ENCODE assay signal across 1 cellular context in the genomic region with DNA sequence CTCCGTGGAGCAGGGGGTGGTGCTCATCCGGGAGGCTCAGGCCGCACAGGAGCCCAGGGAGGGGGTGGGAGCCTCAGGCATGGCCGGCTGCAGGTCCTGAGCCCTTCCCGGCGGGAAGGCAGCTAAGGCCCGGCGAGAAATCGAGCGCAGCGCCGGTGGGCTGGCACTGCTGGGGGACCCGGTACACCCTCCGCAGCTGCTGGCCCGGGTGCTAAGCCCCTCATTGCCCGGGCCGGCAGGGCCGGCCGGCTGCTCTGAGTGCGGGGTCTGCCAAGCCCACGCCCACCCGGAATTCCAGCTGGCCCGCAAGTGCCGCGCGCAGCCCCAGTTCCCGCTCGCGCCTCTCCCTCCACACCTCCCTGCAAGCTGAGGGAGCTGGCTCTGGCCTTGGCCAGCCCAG. TPM values are rescaled to one million over a fixed set of nuclear protein-coding genes. Genes with fewer than 3 reads are reported as not detected.
"Had no signal": no experiment of that assay in that cellular context is flagged by ENCODE, and none has a peak within 500 bp of the region (broad histone marks: within the 10 kb centered on the region; RNA-seq: fewer than 3 reads in every experiment).

No MANE protein-coding gene starts in this region.

RNA-seq across cellular contexts. Expression of a gene that starts 7.1 kb away (rescaled TPM):
- total RNA-seq: G401 had no signal
